Comparison of ENCODE assay signal across 9 cellular contexts in genomic region chr9:131677051-131677444, GRCh38.
DNase-seq lines count a peak whose midpoint lies in the region; ATAC-seq and TF ChIP-seq lines count a peak whose summit lies in the region.
"Had no signal": no experiment of that assay in that cellular context is flagged by ENCODE, and none has a peak within 500 bp of the region (broad histone marks: within the 10 kb centered on the region; RNA-seq: fewer than 3 reads in every experiment).

No MANE protein-coding gene starts in this region.

- no peaks in the 10 kb centered on the region for H3K9me2 ChIP-seq in SK-N-SH

- H3K27ac ChIP-seq in SK-N-SH (ENCODE audit: low read depth in 2 of 2, low read length in 1 of 2) (peak overlapping the region; percentile 76 to 81; a peak in 3 of 4 replicates), esophagus (ENCODE audit: low read depth in 2 of 2, low read length in 1 of 2) (peak overlapping the region; percentile 44 to 46), rectal smooth muscle tissue (ENCODE audit: low read depth, low read length) (peak overlapping the region; percentile 71)

- peaks cover 25% of the 10 kb centered on the region for H3F3A ChIP-seq in SK-N-SH (replicated peaks; ENCODE audit: insufficient read depth)

- H3K9me3 ChIP-seq in SK-N-SH (no peaks in the 10 kb centered on the region), esophagus (ENCODE audit: control insufficient read depth in 2 of 2, insufficient read depth in 1 of 2, low read depth in 1 of 2, low read length in 1 of 2) (no peaks in the 10 kb centered on the region)

- CTCF ChIA-PET in SK-N-SH (lab: Yijun Ruan, JAX): interaction anchor here (0.5 to 3.8 kb wide), 11 partner anchors 9 to 592 kb away, joined by 3 to 12 read pairs (median 3); no protein-coding TSS in a partner anchor

- no peak overlapping the region for H3K9ac ChIP-seq in SK-N-SH
- H3K9ac ChIP-seq in rectal smooth muscle tissue (ENCODE audit: low read length): no peak overlapping the region

- peaks cover 54% of the 10 kb centered on the region for H4K20me1 ChIP-seq in SK-N-SH (ENCODE audit: insufficient read depth)

- no peak for ATAC-seq in HG02678 (IDR thresholded peaks at IDR 0.05; ENCODE audit: unreplicated experiment)
- no peak for ATAC-seq in HG03196 (IDR thresholded peaks at IDR 0.05; ENCODE audit: unreplicated experiment)

- POLR2A ChIA-PET in SK-N-SH (lab: Yijun Ruan, JAX): no interaction called here

- peak overlapping the region; percentile 67 for H3K4me2 ChIP-seq in SK-N-SH

- no peak for TF ChIP-seq RAD21 in SK-N-SH (IDR thresholded peaks at IDR 0.05; ENCODE audit: low read length)

- H3K27me3 ChIP-seq in SK-N-SH (ENCODE audit: insufficient read depth) (no peaks in the 10 kb centered on the region), esophagus (ENCODE audit: control insufficient read depth in 1 of 2, insufficient read depth in 2 of 2, low read length in 2 of 2) (no peaks in the 10 kb centered on the region), rectal smooth muscle tissue (ENCODE audit: control insufficient read depth, insufficient read depth, low read length) (no peaks in the 10 kb centered on the region)

- H2AFZ ChIP-seq in SK-N-SH (ENCODE audit: low read depth): no peak overlapping the region

- TF ChIP-seq EP300 in SK-N-SH (IDR thresholded peaks at IDR 0.05; ENCODE audit: borderline replicate concordance in 1 of 2, low read depth in 1 of 2, low read length in 1 of 2): no peak

- H3K36me3 ChIP-seq in SK-N-SH (replicated peaks in 1 of 2; ENCODE audit: control insufficient read depth in 1 of 2, insufficient read depth in 2 of 2, low read length in 1 of 2) (no peaks in the 10 kb centered on the region), esophagus (ENCODE audit: control insufficient read depth in 2 of 2, insufficient read depth in 2 of 2, low read length in 1 of 2) (no peaks in the 10 kb centered on the region), rectal smooth muscle tissue (ENCODE audit: control insufficient read depth, insufficient read depth, low read length) (no peaks in the 10 kb centered on the region)

- H3K4me3 ChIP-seq in SK-N-SH (ENCODE audit: low read depth in 2 of 2, low read length in 1 of 2): no peak overlapping the region; a peak in 1 of 4 replicates
- no peak overlapping the region for H3K4me3 ChIP-seq in esophagus (ENCODE audit: low read depth in 1 of 2, low read length in 2 of 2)
- H3K4me3 ChIP-seq in rectal smooth muscle tissue (ENCODE audit: low read length): peak overlapping the region; percentile 24

- TF ChIP-seq CTCF in SK-N-SH (IDR thresholded peaks at IDR 0.05) (no peak), GM20000 (IDR thresholded peaks at IDR 0.05; ENCODE audit: extremely low read depth, missing control alignments) (no peak)

- H3K4me1 ChIP-seq in SK-N-SH (ENCODE audit: control insufficient read depth in 1 of 2, insufficient read depth in 2 of 2, low read depth in 1 of 2, low read length in 1 of 2) (peaks cover 30 to 44% of the 10 kb centered on the region in 2 experiments), esophagus (ENCODE audit: control insufficient read depth in 2 of 2, insufficient read depth in 2 of 2, low read length in 1 of 2) (peaks cover 11 to 15% of the 10 kb centered on the region in 2 donors), rectal smooth muscle tissue (ENCODE audit: control insufficient read depth, insufficient read depth, low read length) (peaks cover 37% of the 10 kb centered on the region)

- DNase-seq in GM04503 (ENCODE audit: low read depth) (peak; percentile 33), SK-N-SH (no peak), GM20000 (ENCODE audit: low spot score) (no peak)
- DNase-seq in central memory CD4-positive, alpha-beta T cell: no peak
- DNase-seq: cerebellar nuclear complex had no signal

- WGBS in SK-N-SH (ENCODE audit: low lambda C conversion rate): 37% methylated on average over 4 of the region's 4 CpGs
- WGBS in esophagus, 2 donors: 31 to 38% methylated on average over 4 of the region's 4 CpGs

- H3K79me2 ChIP-seq in SK-N-SH (ENCODE audit: insufficient read depth): peaks cover 33% of the 10 kb centered on the region

TF ChIP-seq in SK-N-SH, 30 proteins besides CTCF, POLR2A, EP300 and RAD21:
- TF ChIP-seq JUND (IDR thresholded peaks at IDR 0.05) (no peak), MXI1 (IDR thresholded peaks at IDR 0.05; ENCODE audit: low read depth, low read length) (no peak), GABPA (IDR thresholded peaks at IDR 0.05; ENCODE audit: low read depth) (no peak), FOXJ3 (CRISPR knock-in tag; IDR thresholded peaks at IDR 0.05) (no peak), FOXM1 (IDR thresholded peaks at IDR 0.05; ENCODE audit: low read depth) (no peak), EZH2phosphoT487 (IDR thresholded peaks at IDR 0.05; ENCODE audit: borderline replicate concordance, low read depth) (no peak), POLR2AphosphoS5 (IDR thresholded peaks at IDR 0.05; ENCODE audit: low read depth, low read length) (no peak), USF2 (IDR thresholded peaks at IDR 0.05; ENCODE audit: borderline replicate concordance, low read depth, low read length) (no peak), MAX (IDR thresholded peaks at IDR 0.05; ENCODE audit: low read depth) (no peak), USF1 (IDR thresholded peaks at IDR 0.05; ENCODE audit: borderline replicate concordance, low read depth) (no peak), PBX3 (IDR thresholded peaks at IDR 0.05) (no peak), GATA2 (CRISPR knock-in tag; IDR thresholded peaks at IDR 0.05) (no peak), SMC3 (IDR thresholded peaks at IDR 0.05; ENCODE audit: low read depth, low read length) (no peak), RXRA (IDR thresholded peaks at IDR 0.05; ENCODE audit: borderline replicate concordance, low read depth) (no peak)
- TF ChIP-seq, protein P1, sequence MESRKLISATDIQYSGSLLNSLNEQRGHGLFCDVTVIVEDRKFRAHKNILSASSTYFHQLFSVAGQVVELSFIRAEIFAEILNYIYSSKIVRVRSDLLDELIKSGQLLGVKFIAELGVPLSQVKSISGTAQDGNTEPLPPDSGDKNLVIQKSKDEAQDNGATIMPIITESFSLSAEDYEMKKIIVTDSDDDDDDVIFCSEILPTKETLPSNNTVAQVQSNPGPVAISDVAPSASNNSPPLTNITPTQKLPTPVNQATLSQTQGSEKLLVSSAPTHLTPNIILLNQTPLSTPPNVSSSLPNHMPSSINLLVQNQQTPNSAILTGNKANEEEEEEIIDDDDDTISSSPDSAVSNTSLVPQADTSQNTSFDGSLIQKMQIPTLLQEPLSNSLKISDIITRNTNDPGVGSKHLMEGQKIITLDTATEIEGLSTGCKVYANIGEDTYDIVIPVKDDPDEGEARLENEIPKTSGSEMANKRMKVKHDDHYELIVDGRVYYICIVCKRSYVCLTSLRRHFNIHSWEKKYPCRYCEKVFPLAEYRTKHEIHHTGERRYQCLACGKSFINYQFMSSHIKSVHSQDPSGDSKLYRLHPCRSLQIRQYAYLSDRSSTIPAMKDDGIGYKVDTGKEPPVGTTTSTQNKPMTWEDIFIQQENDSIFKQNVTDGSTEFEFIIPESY (IDR thresholded peaks at IDR 0.05; ENCODE audit: borderline replicate concordance, low read depth): no peak
TF ChIP-seq in SK-N-SH: peak in this region for 0.
